In the genomic region with DNA sequence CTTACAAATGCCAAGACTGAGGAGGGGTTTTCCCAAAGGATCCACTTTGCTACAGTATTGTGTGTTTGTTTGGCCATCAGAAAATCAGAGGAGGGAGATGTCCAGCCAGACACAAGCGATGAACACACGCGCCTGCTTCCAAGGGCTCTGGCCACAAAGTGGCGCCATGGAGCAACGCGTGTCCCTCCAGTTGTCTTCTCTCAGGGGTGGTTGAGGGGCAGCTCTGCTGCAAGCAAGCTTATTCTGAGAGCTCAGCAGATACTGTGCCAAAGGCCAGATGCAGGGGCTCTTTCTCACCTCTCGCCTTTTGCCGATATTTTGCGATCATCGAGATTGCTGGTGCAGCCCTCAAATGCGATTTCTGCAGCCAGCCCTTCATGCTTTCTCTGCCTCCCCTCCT, we compare ENCODE assay signal across 2 cellular contexts.
TF ChIP-seq lines count a peak whose summit lies in the region.

No MANE protein-coding gene starts in this region.

TF ChIP-seq in HCT116, 20 proteins besides CTCF, POLR2A, EP300 and RAD21 (continued from another document):
- TF ChIP-seq TCF7L2 (IDR thresholded peaks at IDR 0.05; ENCODE audit: borderline replicate concordance, extremely low read depth, insufficient read depth, insufficient read length) (no peak), YY1 (IDR thresholded peaks at IDR 0.05; ENCODE audit: extremely low read depth, insufficient replicate concordance, low read depth, low read length) (no peak), CBX3 (IDR thresholded peaks at IDR 0.05; ENCODE audit: low read depth) (no peak), SP1 (IDR thresholded peaks at IDR 0.05; ENCODE audit: low read depth) (no peak), ZNF274 (IDR thresholded peaks at IDR 0.05; ENCODE audit: low read depth, low read length) (no peak), SIN3A (IDR thresholded peaks at IDR 0.05; ENCODE audit: low read depth) (no peak), POLR2AphosphoS5 (IDR thresholded peaks at IDR 0.05; ENCODE audit: low read depth, low read length) (no peak), EZH2 (IDR thresholded peaks at IDR 0.05) (no peak), JUND (IDR thresholded peaks at IDR 0.05) (no peak), ELF1 (IDR thresholded peaks at IDR 0.05; ENCODE audit: borderline replicate concordance, low read depth) (no peak)
- TF ChIP-seq, protein P1, sequence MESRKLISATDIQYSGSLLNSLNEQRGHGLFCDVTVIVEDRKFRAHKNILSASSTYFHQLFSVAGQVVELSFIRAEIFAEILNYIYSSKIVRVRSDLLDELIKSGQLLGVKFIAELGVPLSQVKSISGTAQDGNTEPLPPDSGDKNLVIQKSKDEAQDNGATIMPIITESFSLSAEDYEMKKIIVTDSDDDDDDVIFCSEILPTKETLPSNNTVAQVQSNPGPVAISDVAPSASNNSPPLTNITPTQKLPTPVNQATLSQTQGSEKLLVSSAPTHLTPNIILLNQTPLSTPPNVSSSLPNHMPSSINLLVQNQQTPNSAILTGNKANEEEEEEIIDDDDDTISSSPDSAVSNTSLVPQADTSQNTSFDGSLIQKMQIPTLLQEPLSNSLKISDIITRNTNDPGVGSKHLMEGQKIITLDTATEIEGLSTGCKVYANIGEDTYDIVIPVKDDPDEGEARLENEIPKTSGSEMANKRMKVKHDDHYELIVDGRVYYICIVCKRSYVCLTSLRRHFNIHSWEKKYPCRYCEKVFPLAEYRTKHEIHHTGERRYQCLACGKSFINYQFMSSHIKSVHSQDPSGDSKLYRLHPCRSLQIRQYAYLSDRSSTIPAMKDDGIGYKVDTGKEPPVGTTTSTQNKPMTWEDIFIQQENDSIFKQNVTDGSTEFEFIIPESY (IDR thresholded peaks at IDR 0.05; ENCODE audit: extremely low read depth, insufficient replicate concordance, low read length): no peak
- TF ChIP-seq, protein P2, sequence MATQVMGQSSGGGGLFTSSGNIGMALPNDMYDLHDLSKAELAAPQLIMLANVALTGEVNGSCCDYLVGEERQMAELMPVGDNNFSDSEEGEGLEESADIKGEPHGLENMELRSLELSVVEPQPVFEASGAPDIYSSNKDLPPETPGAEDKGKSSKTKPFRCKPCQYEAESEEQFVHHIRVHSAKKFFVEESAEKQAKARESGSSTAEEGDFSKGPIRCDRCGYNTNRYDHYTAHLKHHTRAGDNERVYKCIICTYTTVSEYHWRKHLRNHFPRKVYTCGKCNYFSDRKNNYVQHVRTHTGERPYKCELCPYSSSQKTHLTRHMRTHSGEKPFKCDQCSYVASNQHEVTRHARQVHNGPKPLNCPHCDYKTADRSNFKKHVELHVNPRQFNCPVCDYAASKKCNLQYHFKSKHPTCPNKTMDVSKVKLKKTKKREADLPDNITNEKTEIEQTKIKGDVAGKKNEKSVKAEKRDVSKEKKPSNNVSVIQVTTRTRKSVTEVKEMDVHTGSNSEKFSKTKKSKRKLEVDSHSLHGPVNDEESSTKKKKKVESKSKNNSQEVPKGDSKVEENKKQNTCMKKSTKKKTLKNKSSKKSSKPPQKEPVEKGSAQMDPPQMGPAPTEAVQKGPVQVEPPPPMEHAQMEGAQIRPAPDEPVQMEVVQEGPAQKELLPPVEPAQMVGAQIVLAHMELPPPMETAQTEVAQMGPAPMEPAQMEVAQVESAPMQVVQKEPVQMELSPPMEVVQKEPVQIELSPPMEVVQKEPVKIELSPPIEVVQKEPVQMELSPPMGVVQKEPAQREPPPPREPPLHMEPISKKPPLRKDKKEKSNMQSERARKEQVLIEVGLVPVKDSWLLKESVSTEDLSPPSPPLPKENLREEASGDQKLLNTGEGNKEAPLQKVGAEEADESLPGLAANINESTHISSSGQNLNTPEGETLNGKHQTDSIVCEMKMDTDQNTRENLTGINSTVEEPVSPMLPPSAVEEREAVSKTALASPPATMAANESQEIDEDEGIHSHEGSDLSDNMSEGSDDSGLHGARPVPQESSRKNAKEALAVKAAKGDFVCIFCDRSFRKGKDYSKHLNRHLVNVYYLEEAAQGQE (IDR thresholded peaks at IDR 0.05; ENCODE audit: low read depth): no peak

TF ChIP-seq in GM12878, 131 proteins besides CTCF, POLR2A, EP300 and RAD21 (continued from another document):
- TF ChIP-seq, protein P3, sequence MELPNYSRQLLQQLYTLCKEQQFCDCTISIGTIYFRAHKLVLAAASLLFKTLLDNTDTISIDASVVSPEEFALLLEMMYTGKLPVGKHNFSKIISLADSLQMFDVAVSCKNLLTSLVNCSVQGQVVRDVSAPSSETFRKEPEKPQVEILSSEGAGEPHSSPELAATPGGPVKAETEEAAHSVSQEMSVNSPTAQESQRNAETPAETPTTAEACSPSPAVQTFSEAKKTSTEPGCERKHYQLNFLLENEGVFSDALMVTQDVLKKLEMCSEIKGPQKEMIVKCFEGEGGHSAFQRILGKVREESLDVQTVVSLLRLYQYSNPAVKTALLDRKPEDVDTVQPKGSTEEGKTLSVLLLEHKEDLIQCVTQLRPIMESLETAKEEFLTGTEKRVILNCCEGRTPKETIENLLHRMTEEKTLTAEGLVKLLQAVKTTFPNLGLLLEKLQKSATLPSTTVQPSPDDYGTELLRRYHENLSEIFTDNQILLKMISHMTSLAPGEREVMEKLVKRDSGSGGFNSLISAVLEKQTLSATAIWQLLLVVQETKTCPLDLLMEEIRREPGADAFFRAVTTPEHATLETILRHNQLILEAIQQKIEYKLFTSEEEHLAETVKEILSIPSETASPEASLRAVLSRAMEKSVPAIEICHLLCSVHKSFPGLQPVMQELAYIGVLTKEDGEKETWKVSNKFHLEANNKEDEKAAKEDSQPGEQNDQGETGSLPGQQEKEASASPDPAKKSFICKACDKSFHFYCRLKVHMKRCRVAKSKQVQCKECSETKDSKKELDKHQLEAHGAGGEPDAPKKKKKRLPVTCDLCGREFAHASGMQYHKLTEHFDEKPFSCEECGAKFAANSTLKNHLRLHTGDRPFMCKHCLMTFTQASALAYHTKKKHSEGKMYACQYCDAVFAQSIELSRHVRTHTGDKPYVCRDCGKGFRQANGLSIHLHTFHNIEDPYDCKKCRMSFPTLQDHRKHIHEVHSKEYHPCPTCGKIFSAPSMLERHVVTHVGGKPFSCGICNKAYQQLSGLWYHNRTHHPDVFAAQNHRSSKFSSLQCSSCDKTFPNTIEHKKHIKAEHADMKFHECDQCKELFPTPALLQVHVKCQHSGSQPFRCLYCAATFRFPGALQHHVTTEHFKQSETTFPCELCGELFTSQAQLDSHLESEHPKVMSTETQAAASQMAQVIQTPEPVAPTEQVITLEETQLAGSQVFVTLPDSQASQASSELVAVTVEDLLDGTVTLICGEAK (IDR thresholded peaks at IDR 0.05; ENCODE audit: borderline replicate concordance): no peak
- no peak for TF ChIP-seq MYB (IDR thresholded peaks at IDR 0.05; ENCODE audit: borderline replicate concordance, low read depth, low read length)
- TF ChIP-seq ZNF274 (IDR thresholded peaks at IDR 0.05; ENCODE audit: insufficient read depth, insufficient read length): no peak
- TF ChIP-seq TBL1XR1 (IDR thresholded peaks at IDR 0.05; ENCODE audit: low read depth, low read length): no peak
- TF ChIP-seq CHD2 (IDR thresholded peaks at IDR 0.05; ENCODE audit: borderline replicate concordance, low read depth, low read length): no peak
- no peak for TF ChIP-seq MXI1 (IDR thresholded peaks at IDR 0.05; ENCODE audit: low read depth, low read length)
- no peak for TF ChIP-seq EGR1 (IDR thresholded peaks at IDR 0.05; ENCODE audit: borderline replicate concordance in 1 of 2, low read depth in 2 of 2, low read length in 2 of 2)
